ENCODE assay signal across 35 cellular contexts in genomic region chr18:77983270-77983669, GRCh38.
"Had no signal": no experiment of that assay in that cellular context is flagged by ENCODE, and none has a peak within 500 bp of the region (broad histone marks: within the 10 kb centered on the region; RNA-seq: fewer than 3 reads in every experiment).

No MANE protein-coding gene starts in this region.

- H3K4me3 ChIP-seq: MG63 had no signal

- DNase-seq: Kasumi-1, MG63, MM.1S, MV-4-11, NCI-H1048, NCI-H1092, NCI-H1092 treated with DMSO at 0.1 percent for 48 hours, NCI-H1105, NCI-H1105 treated with DMSO at 0.1 percent for 48 hours, NCI-H1417, NCI-H1417 treated with DMSO at 0.1 percent for 48 hours, NCI-H1436, NCI-H1436 treated with DMSO at 0.1 percent for 48 hours, NCI-H1694, NCI-H1694 treated with DMSO at 0.1 percent for 48 hours, NCI-H187, NCI-H187 treated with DMSO at 0.1 percent for 48 hours, NCI-H1930, NCI-H2029, NCI-H2029 treated with DMSO at 0.1 percent for 48 hours, NCI-H2081, NCI-H2081 treated with DMSO at 0.1 percent for 48 hours, NCI-H2107, NCI-H2171, NCI-H2171 treated with DMSO at 0.1 percent for 48 hours, NCI-H2227 treated with DMSO at 0.1 percent for 48 hours, NCI-H226, NCI-H345, NCI-H446, NCI-H446 treated with DMSO at 0.1 percent for 48 hours, NCI-H510A, NCI-H510A treated with DMSO at 0.1 percent for 48 hours, NCI-H524, NCI-H524 treated with DMSO at 0.1 percent for 48 hours, NCI-H526 had no signal

- H3K9me3 ChIP-seq: MG63 had no signal

- H3K27me3 ChIP-seq: MG63 had no signal

- H3K36me3 ChIP-seq: MG63 had no signal
